Comparison of ENCODE assay signal across 12 cellular contexts in the genomic region with DNA sequence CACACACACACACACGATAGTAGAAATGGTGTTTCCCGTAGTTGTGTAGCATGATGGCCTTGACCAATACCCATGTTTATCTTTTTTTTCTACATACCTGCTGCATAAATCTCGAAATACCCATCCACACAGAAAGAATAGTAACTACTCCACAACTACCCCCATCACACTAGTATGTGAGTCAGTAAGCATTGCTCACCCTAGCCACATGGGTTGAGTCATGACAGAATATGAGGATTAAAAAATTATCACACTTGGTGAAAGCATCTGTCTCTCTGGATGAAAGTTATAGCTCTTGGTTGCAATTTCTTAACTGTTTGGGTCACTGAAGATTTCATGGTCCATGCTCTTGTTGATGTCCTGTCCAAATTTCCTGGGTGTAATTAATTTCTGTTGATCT.
DNase-seq lines count a peak whose midpoint lies in the region; ATAC-seq, FAIRE-seq and TF ChIP-seq lines count a peak whose summit lies in the region.
"Had no signal": no experiment of that assay in that cellular context is flagged by ENCODE, and none has a peak within 500 bp of the region (broad histone marks: within the 10 kb centered on the region; RNA-seq: fewer than 3 reads in every experiment).

No MANE protein-coding gene starts in this region.

- no peak overlapping the region for H2BK12ac ChIP-seq in mesenchymal stem cell (ENCODE audit: low read length in 2 of 2)

- H3K79me1 ChIP-seq in mesenchymal stem cell (replicated peaks; ENCODE audit: low read length, poor library complexity, severe bottlenecking): no peaks in the 10 kb centered on the region

- no peak for TF ChIP-seq POLR2A in H54 (IDR thresholded peaks at IDR 0.05; ENCODE audit: low read depth, low read length)

- H2BK5ac ChIP-seq in mesenchymal stem cell (ENCODE audit: low read depth, low read length, poor library complexity, severe bottlenecking): no peak overlapping the region

- H3K9ac ChIP-seq in mesenchymal stem cell (ENCODE audit: low read length): peak overlapping the region; percentile 76

- no peak overlapping the region for H2AFZ ChIP-seq in mesenchymal stem cell (ENCODE audit: low read depth, low read length)

- no peaks in the 10 kb centered on the region for H3K9me3 ChIP-seq in mesenchymal stem cell (ENCODE audit: control insufficient read depth, low read length)

- no peak overlapping the region for H3K4ac ChIP-seq in mesenchymal stem cell (ENCODE audit: low read depth in 1 of 2, low read length in 2 of 2)

- no peak overlapping the region for H3K27ac ChIP-seq in mesenchymal stem cell (ENCODE audit: low read length, poor library complexity, severe bottlenecking)
- H3K27ac ChIP-seq: 22Rv1 had no signal

- no peak overlapping the region for H2BK120ac ChIP-seq in mesenchymal stem cell (ENCODE audit: low read depth, low read length)

- no peak overlapping the region for H3K14ac ChIP-seq in mesenchymal stem cell (ENCODE audit: low read length in 2 of 2)

- no peak for ATAC-seq in GM21390 (IDR thresholded peaks at IDR 0.05; ENCODE audit: unreplicated experiment)

- no peak overlapping the region for H2BK15ac ChIP-seq in mesenchymal stem cell (ENCODE audit: low read depth, poor library complexity, severe bottlenecking)

- H4K8ac ChIP-seq in mesenchymal stem cell (ENCODE audit: low read length): no peak overlapping the region

- DNase-seq in DMS 273 (lab: John Stamatoyannopoulos, UW; ENCODE audit: unreplicated experiment) (peak; percentile 21), DMS 273 treated with DMSO at 0.1 percent for 48 hours (lab: John Stamatoyannopoulos, UW) (no peak), H54 (ENCODE audit: insufficient read length, low spot score) (peak; percentile 9), astrocyte of the hippocampus (ENCODE audit: low read depth, low spot score) (peak; percentile 21), mesenchymal stem cell (peak; percentile 48), cortex of kidney (lab: John Stamatoyannopoulos, UW) (no peak), C1 segment of cervical spinal cord (lab: John Stamatoyannopoulos, UW) (no peak)
- DNase-seq: GF-D8, NCI-H1048 had no signal

- H3K4me1 ChIP-seq in mesenchymal stem cell (ENCODE audit: control insufficient read depth, insufficient read depth, low read depth, low read length): no peaks in the 10 kb centered on the region

- H4K91ac ChIP-seq in mesenchymal stem cell (ENCODE audit: low read length): no peak overlapping the region

- WGBS in mesenchymal stem cell: 62% methylated on average over 3 of the region's 3 CpGs

- no peaks in the 10 kb centered on the region for H3K27me3 ChIP-seq in mesenchymal stem cell (ENCODE audit: control insufficient read depth in 1 of 2, insufficient read depth in 1 of 2, low read length in 2 of 2)

- no peaks in the 10 kb centered on the region for H3K36me3 ChIP-seq in mesenchymal stem cell (ENCODE audit: control insufficient read depth in 1 of 2, insufficient read depth in 2 of 2, low read depth in 1 of 2, low read length in 2 of 2)

- no peak overlapping the region for H3K4me3 ChIP-seq in mesenchymal stem cell (ENCODE audit: insufficient read depth in 1 of 2, low read depth in 1 of 2, low read length in 2 of 2)

- H3K4me2 ChIP-seq in mesenchymal stem cell (ENCODE audit: low read length, poor library complexity, severe bottlenecking): no peak overlapping the region

- peak; percentile 97 for FAIRE-seq in H54 (lab: Jason Lieb, UNC)
- FAIRE-seq: GM19239 had no signal

- no peak overlapping the region for H3K18ac ChIP-seq in mesenchymal stem cell (ENCODE audit: low read depth in 1 of 2, low read length in 2 of 2)

- H2AK5ac ChIP-seq in mesenchymal stem cell (ENCODE audit: low read length, severe bottlenecking): no peak overlapping the region

- no peak overlapping the region for H3K23ac ChIP-seq in mesenchymal stem cell (ENCODE audit: low read length in 2 of 2)

Comparison
In these comparisons a context has a peak if more than half of its experiments do, and no peak if none do; other contexts are left out.
1. DNase-seq: peak in DMS 273 (single experiment), H54 (single experiment), astrocyte of the hippocampus (single experiment) and mesenchymal stem cell (single experiment); none in DMS 273 treated with DMSO at 0.1 percent for 48 hours (single experiment), cortex of kidney (single experiment) and C1 segment of cervical spinal cord (0 of 14).